1 cellular context compared by ENCODE assay signal in genomic region chr1:77779529-77780281, GRCh38.
TF ChIP-seq lines count a peak whose summit lies in the region.

A gene with protein sequence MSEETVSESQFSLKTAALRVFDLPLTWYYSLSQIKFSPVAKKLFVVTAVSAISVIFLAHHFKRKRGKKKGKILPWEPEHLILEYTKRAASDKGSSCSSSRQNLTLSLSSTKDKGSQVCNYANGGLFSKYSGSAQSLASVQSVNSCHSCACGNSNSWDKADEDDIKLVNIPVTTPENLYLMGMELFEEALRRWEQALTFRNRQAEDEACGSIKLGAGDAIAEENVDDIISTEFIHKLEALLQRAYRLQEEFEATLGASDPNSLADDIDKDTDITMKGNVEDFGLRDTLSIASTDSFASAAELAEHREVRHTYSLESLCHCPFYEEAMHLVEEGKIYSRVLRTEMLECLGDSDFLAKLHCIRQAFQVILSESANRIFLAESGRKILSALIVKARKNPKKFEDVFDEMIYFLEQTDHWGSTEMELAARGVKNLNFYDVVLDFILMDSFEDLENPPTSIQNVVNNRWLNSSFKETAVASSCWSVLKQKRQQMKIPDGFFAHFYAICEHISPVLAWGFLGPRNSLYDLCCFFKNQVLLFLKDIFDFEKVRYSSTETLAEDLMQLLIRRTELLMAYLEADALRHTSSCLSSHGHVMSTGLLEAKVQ (plus strand): TSS chr1:77779649. CDS start chr1:77783253, 3,604 bp downstream.

TF ChIP-seq in K562, 482 proteins besides CTCF, POLR2A, EP300 and RAD21 (continued from another document and continues in another):
- TF ChIP-seq, protein P1, sequence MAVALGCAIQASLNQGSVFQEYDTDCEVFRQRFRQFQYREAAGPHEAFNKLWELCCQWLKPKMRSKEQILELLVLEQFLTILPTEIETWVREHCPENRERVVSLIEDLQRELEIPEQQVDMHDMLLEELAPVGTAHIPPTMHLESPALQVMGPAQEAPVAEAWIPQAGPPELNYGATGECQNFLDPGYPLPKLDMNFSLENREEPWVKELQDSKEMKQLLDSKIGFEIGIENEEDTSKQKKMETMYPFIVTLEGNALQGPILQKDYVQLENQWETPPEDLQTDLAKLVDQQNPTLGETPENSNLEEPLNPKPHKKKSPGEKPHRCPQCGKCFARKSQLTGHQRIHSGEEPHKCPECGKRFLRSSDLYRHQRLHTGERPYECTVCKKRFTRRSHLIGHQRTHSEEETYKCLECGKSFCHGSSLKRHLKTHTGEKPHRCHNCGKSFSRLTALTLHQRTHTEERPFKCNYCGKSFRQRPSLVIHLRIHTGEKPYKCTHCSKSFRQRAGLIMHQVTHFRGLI (CRISPR knock-in tag; IDR thresholded peaks at IDR 0.05): no peak
- TF ChIP-seq RCOR1 (IDR thresholded peaks at IDR 0.05; ENCODE audit: borderline replicate concordance in 1 of 2, low read depth in 2 of 2, low read length in 2 of 2): 0 out of 4 replicates have a peak, but pooled peaks of 1 of the 2 experiments have one; percentile 19
- TF ChIP-seq, protein P2, sequence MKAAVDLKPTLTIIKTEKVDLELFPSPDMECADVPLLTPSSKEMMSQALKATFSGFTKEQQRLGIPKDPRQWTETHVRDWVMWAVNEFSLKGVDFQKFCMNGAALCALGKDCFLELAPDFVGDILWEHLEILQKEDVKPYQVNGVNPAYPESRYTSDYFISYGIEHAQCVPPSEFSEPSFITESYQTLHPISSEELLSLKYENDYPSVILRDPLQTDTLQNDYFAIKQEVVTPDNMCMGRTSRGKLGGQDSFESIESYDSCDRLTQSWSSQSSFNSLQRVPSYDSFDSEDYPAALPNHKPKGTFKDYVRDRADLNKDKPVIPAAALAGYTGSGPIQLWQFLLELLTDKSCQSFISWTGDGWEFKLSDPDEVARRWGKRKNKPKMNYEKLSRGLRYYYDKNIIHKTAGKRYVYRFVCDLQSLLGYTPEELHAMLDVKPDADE (conservative IDR thresholded peaks at IDR 0.05; ENCODE audit: control insufficient read depth, low read depth, low read length): peak; percentile 69
- TF ChIP-seq ZNF3 (CRISPR knock-in tag; IDR thresholded peaks at IDR 0.05): no peak
- TF ChIP-seq ZNF609 (CRISPR knock-in tag; IDR thresholded peaks at IDR 0.05; ENCODE audit: borderline replicate concordance): no peak
- TF ChIP-seq SMARCE1 (IDR thresholded peaks at IDR 0.05): 0 out of 2 replicates have a peak, but pooled peaks have one; percentile 17
- peak; percentile 63; the same call in 1 of the 2 replicates for TF ChIP-seq JUND (IDR thresholded peaks at IDR 0.05; ENCODE audit: borderline replicate concordance, low read depth, low read length)
- peak; percentile 14; the same call in 1 of the 3 replicates for TF ChIP-seq JUND (tag; IDR thresholded peaks at IDR 0.05; ENCODE audit: borderline replicate concordance, low read depth, low read length)
- TF ChIP-seq TOE1 (IDR thresholded peaks at IDR 0.05; ENCODE audit: borderline replicate concordance): no peak
- no peak for TF ChIP-seq TOE1 (CRISPR knock-in tag; IDR thresholded peaks at IDR 0.05; ENCODE audit: borderline replicate concordance, low read depth)
- peak; percentile 71 for TF ChIP-seq ZBTB2 (IDR thresholded peaks at IDR 0.05)
- TF ChIP-seq TBP (optimal IDR thresholded peaks at IDR 0.05; ENCODE audit: low read depth, low read length): peak; percentile 28
- TF ChIP-seq ZNF124 (CRISPR knock-in tag; IDR thresholded peaks at IDR 0.05): no peak
- TF ChIP-seq SIRT6 (IDR thresholded peaks at IDR 0.05; ENCODE audit: low read depth, low read length): no peak
- peak; percentile 99 for TF ChIP-seq NR2C1 (IDR thresholded peaks at IDR 0.05)
- peak; percentile 100 for TF ChIP-seq NR2C1 (tag; IDR thresholded peaks at IDR 0.05)
- TF ChIP-seq E2F4 (CRISPR knock-in tag; IDR thresholded peaks at IDR 0.05; ENCODE audit: low read depth): no peak
- no peak for TF ChIP-seq CHCHD3 (CRISPR knock-in tag; IDR thresholded peaks at IDR 0.05)
- TF ChIP-seq, protein P3, sequence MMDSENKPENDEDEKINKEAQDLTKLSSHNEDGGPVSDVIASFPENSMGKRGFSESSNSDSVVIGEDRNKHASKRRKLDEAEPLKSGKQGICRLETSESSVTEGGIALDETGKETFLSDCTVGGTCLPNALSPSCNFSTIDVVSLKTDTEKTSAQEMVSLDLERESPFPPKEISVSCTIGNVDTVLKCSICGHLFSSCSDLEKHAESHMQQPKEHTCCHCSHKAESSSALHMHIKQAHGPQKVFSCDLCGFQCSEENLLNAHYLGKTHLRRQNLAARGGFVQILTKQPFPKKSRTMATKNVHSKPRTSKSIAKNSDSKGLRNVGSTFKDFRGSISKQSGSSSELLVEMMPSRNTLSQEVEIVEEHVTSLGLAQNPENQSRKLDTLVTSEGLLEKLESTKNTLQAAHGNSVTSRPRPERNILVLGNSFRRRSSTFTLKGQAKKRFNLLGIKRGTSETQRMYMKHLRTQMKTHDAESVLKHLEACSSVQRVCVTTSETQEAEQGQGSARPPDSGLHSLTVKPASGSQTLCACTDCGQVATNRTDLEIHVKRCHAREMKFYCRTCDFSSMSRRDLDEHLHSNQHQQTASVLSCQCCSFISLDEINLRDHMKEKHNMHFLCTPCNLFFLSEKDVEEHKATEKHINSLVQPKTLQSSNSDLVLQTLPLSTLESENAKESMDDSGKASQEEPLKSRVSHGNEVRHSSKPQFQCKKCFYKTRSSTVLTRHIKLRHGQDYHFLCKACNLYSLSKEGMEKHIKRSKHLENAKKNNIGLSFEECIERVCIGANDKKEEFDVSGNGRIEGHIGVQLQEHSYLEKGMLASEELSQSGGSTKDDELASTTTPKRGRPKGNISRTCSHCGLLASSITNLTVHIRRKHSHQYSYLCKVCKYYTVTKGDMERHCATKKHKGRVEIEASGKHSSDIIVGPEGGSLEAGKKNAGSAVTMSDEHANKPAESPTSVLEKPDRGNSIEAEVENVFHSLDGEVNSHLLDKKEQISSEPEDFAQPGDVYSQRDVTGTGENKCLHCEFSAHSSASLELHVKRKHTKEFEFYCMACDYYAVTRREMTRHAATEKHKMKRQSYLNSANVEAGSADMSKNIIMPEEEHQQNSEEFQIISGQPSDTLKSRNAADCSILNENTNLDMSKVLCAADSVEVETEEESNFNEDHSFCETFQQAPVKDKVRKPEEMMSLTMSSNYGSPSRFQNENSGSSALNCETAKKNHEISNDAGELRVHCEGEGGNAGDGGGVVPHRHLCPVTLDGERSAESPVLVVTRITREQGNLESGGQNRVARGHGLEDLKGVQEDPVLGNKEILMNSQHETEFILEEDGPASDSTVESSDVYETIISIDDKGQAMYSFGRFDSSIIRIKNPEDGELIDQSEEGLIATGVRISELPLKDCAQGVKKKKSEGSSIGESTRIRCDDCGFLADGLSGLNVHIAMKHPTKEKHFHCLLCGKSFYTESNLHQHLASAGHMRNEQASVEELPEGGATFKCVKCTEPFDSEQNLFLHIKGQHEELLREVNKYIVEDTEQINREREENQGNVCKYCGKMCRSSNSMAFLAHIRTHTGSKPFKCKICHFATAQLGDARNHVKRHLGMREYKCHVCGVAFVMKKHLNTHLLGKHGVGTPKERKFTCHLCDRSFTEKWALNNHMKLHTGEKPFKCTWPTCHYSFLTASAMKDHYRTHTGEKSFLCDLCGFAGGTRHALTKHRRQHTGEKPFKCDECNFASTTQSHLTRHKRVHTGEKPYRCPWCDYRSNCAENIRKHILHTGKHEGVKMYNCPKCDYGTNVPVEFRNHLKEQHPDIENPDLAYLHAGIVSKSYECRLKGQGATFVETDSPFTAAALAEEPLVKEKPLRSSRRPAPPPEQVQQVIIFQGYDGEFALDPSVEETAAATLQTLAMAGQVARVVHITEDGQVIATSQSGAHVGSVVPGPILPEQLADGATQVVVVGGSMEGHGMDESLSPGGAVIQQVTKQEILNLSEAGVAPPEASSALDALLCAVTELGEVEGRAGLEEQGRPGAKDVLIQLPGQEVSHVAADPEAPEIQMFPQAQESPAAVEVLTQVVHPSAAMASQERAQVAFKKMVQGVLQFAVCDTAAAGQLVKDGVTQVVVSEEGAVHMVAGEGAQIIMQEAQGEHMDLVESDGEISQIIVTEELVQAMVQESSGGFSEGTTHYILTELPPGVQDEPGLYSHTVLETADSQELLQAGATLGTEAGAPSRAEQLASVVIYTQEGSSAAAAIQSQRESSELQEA (IDR thresholded peaks at IDR 0.05; ENCODE audit: low read depth): no peak
- TF ChIP-seq ZNF583 (CRISPR knock-in tag; IDR thresholded peaks at IDR 0.05): no peak
- peak; percentile 68 for TF ChIP-seq RBBP5 (IDR thresholded peaks at IDR 0.05; ENCODE audit: borderline replicate concordance, insufficient read depth, low read length, poor library complexity, severe bottlenecking)
- TF ChIP-seq USF1 (CRISPR knock-in tag; IDR thresholded peaks at IDR 0.05): no peak
- TF ChIP-seq HEY1 (CRISPR knock-in tag; IDR thresholded peaks at IDR 0.05; ENCODE audit: borderline replicate concordance): no peak
- TF ChIP-seq SREBF1 (IDR thresholded peaks at IDR 0.05; ENCODE audit: borderline replicate concordance, low read depth, low read length): peak; percentile 54; the same call in 1 of the 2 replicates
- TF ChIP-seq, protein P4, sequence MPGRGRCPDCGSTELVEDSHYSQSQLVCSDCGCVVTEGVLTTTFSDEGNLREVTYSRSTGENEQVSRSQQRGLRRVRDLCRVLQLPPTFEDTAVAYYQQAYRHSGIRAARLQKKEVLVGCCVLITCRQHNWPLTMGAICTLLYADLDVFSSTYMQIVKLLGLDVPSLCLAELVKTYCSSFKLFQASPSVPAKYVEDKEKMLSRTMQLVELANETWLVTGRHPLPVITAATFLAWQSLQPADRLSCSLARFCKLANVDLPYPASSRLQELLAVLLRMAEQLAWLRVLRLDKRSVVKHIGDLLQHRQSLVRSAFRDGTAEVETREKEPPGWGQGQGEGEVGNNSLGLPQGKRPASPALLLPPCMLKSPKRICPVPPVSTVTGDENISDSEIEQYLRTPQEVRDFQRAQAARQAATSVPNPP (IDR thresholded peaks at IDR 0.05; ENCODE audit: borderline replicate concordance, insufficient read depth, insufficient read length): no peak
- no peak for TF ChIP-seq GATAD2B (IDR thresholded peaks at IDR 0.05; ENCODE audit: borderline replicate concordance)
